In genomic region chr15:78308422-78309021, GRCh38 we compare ENCODE assay signal across 8 cellular contexts. TPM values are rescaled to one million over a fixed set of nuclear protein-coding genes. Genes with fewer than 3 reads are reported as not detected.
A peak's percentile ranks its signal among the peaks of the same experiment; 100 is the strongest.
DNase-seq lines count a peak whose midpoint lies in the region; ATAC-seq and TF ChIP-seq lines count a peak whose summit lies in the region.

No MANE protein-coding gene starts in this region.

- DNase-seq in GDM1 (lab: John Stamatoyannopoulos, UW) (peak; percentile 68), M059J (ENCODE audit: low read depth) (peak; percentile 42), RPMI8226 (peak; percentile 65), cardiac septum (ENCODE audit: low spot score) (peak; percentile 85), psoas muscle (peak; percentile 56 to 79)
- peak; percentile 17 for DNase-seq in activated naive CD8-positive, alpha-beta T cell treated with anti-CD3 and anti-CD28 coated beads, Interleukin-2, amount 50 U/mL, for 16 hours (ENCODE audit: low read depth, low spot score)

- H3K27ac ChIP-seq in psoas muscle: no peak overlapping the region

- ATAC-seq in psoas muscle (peak; percentile 81 to 96 (median 86)), HG03460 (IDR thresholded peaks at IDR 0.05; ENCODE audit: unreplicated experiment) (no peak), HG02970 (IDR thresholded peaks at IDR 0.05; ENCODE audit: low FRiP score, unreplicated experiment) (no peak)

- WGBS in psoas muscle, 3 donors: 11 to 13% (median 11%) methylated on average over 8 of the region's 8 CpGs

- peak; percentile 84 for TF ChIP-seq CTCF in psoas muscle (IDR thresholded peaks at IDR 0.05)

- H3K4me1 ChIP-seq in psoas muscle: no peaks in the 10 kb centered on the region

- H3K27me3 ChIP-seq in psoas muscle (ENCODE audit: insufficient read depth in 3 of 3, low read length in 2 of 3): peaks cover 0 to 6% (median 2%) of the 10 kb centered on the region in 3 donors

- H3K36me3 ChIP-seq in psoas muscle (ENCODE audit: insufficient read depth in 1 of 2, low read depth in 1 of 2): no peaks in the 10 kb centered on the region

- no peaks in the 10 kb centered on the region for H3K9me3 ChIP-seq in psoas muscle

- no peak overlapping the region for H3K4me3 ChIP-seq in psoas muscle

- intact Hi-C loops in cardiac septum (cut with DNase I): loop anchor here (2.0 kb wide), 2 partner anchors 114 to 174 kb away; no protein-coding TSS in a partner anchor
- intact Hi-C loops in psoas muscle (cut with DNase I): loop anchor here (1.0 to 10.0 kb wide), 3 partner anchors 114 to 446 kb away; no protein-coding TSS in a partner anchor

RNA-seq across cellular contexts. Expression of gene SKIC8, which starts 9.1 kb away (rescaled TPM):
- total RNA-seq in M059J (2014; rRNA removed; shearing (Covaris generic)): 61.7 and 64.5 TPM in 2 replicates
- total RNA-seq in cardiac septum: 33.3 TPM
- 10 to 100 TPM; 17.7 to 38.6 (median 30.8) TPM for total RNA-seq in psoas muscle
- 10 to 100 TPM; 32.9 to 48.9 (median 39.7) TPM for polyA plus RNA-seq in psoas muscle

RNA-seq across cellular contexts. Expression of gene CRABP1, which starts 31.6 kb away (rescaled TPM):
- not detected in 2 replicates for total RNA-seq in M059J (2014; rRNA removed; shearing (Covaris generic))
- total RNA-seq in cardiac septum: not detected
- total RNA-seq in psoas muscle: not detected
- polyA plus RNA-seq in psoas muscle: under 1 TPM in 1 of 3 donors, not detected in 2; 0.05 TPM

RNA-seq across cellular contexts. Expression of gene DNAJA4, which starts 44.2 kb away (rescaled TPM):
- total RNA-seq in M059J (2014; rRNA removed; shearing (Covaris generic)): 2.3 TPM in 1 of 2 replicates, not detected in the other
- 150 TPM for total RNA-seq in cardiac septum
- 100 to 1,000 TPM in 3 of 4 donors, 10 to 100 TPM in 1; 78.5 to 263 (median 184) TPM for total RNA-seq in psoas muscle
- 100 to 1,000 TPM; 154 to 276 (median 188) TPM for polyA plus RNA-seq in psoas muscle

Comparison
In these comparisons a context has a peak if more than half of its experiments do, and no peak if none do; other contexts are left out.
1. DNase-seq: peak in every context shown above with its lines; median percentile 85 in cardiac septum; 68 in GDM1; 68 in psoas muscle; 65 in RPMI8226; 42 in M059J; 17 in activated naive CD8-positive, alpha-beta T cell treated with anti-CD3 and anti-CD28 coated beads, Interleukin-2, amount 50 U/mL, for 16 hours.
2. ATAC-seq: peak in psoas muscle (4 of 4); none in HG03460 (single experiment) and HG02970 (single experiment).
3. RNA of gene DNAJA4, which starts 44.2 kb away (total RNA-seq): 78.5 to 263 TPM in psoas muscle and 150 TPM in cardiac septum (single experiment); 2.3 TPM in M059J; every median in the first group is over 10 times any median in the second.